8 cellular contexts compared by ENCODE assay signal in the genomic region with DNA sequence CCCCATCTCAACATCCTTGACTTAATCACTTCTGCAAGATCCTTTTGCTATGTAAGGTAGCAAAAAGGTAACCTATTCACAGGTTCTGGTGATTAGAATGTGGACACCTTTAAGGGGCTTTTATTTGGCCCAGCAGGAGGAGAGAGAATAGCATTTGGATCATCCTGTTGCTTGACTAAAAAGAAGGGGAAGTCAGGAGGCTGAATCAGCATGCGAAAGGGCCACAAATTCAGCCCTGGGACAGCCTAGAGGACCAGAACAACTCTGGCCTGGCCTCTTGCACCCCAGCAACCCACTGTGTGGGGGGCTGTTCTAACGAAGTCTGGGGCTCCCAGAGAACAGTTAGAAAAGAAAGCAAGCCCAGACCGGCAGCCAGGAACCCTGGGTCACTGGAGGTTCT. TPM values are rescaled to one million over a fixed set of nuclear protein-coding genes. Genes with fewer than 3 reads are reported as not detected.
DNase-seq lines count a peak whose midpoint lies in the region; ATAC-seq and TF ChIP-seq lines count a peak whose summit lies in the region.

No MANE protein-coding gene starts in this region.

- no peaks in the 10 kb centered on the region for H3K9me3 Mint-ChIP-seq in GM23338

- CTCF ChIA-PET in PC-9 (lab: Charles Lee) = no interaction called here

- intact Hi-C loops in PC-9 (cut with micrococcal nuclease; ENCODE audit: unreplicated experiment) = loop anchor here (2.0 to 10.0 kb wide), 3 partner anchors 19 to 677 kb away; no protein-coding TSS in a partner anchor

- H3K4me2 ChIP-seq in GM23338 (peak overlapping the region; percentile 44), PC-9 (peak overlapping the region; percentile 54; the same call in 1 of the 2 replicates), fibroblast of lung (ENCODE audit: extremely low read depth, insufficient read depth, low read length) (no peak overlapping the region)

- H3K27ac ChIP-seq in GM23338 (ENCODE audit: low read depth) (peak overlapping the region; percentile 97), PC-9 (peak overlapping the region; percentile 84), fibroblast of lung (ENCODE audit: insufficient read depth, low read length) (peak overlapping the region; percentile 95), skeletal muscle tissue (ENCODE audit: low read depth, low read length) (peak overlapping the region; percentile 69)

- TF ChIP-seq CTCF in GM23338 (conservative IDR thresholded peaks at IDR 0.05; ENCODE audit: low read depth in 2 of 2) (no peak), PC-9 (conservative IDR thresholded peaks at IDR 0.05) (no peak), fibroblast of lung (conservative IDR thresholded peaks at IDR 0.05 in 1 of 2, IDR thresholded peaks at IDR 0.05 in 1 of 2; ENCODE audit: low read depth in 1 of 2, low read length in 2 of 2) (no peak)

- H3K27me3 ChIP-seq in GM23338 (ENCODE audit: insufficient read depth) (no peaks in the 10 kb centered on the region), PC-9 (ENCODE audit: insufficient read depth, low read depth) (no peaks in the 10 kb centered on the region), fibroblast of lung (ENCODE audit: control insufficient read depth, insufficient read depth, low read length) (no peaks in the 10 kb centered on the region), skeletal muscle tissue (ENCODE audit: control insufficient read depth in 3 of 3, insufficient read depth in 3 of 3, low read length in 3 of 3) (no peaks in the 10 kb centered on the region)

- POLR2A ChIA-PET in PC-9 (lab: Charles Lee; ENCODE audit: unreplicated experiment) = interaction anchor here (0.7 kb wide), 1 partner anchor 78 kb away, joined by 4 read pairs; the partner anchor contains the start of gene TOM1

- H3K9ac ChIP-seq in fibroblast of lung (ENCODE audit: insufficient read depth, low read length) (no peak overlapping the region), skeletal muscle tissue (ENCODE audit: low read depth in 1 of 3, low read length in 3 of 3) (no peak overlapping the region)

- no TSS peak for BruUV-seq in PC-9 (replicated peaks; lab: Mats Ljungman, UMichigan)

- H3K27me3 Mint-ChIP-seq in GM23338 (ENCODE audit: insufficient read depth, low read depth, poor library complexity) = peaks cover 34% of the 10 kb centered on the region

- H2AFZ ChIP-seq in GM23338 = 0 out of 2 replicates have a peak overlapping the region, but pooled peaks have one; percentile 14
- no peak overlapping the region for H2AFZ ChIP-seq in PC-9
- H2AFZ ChIP-seq in fibroblast of lung (ENCODE audit: low read length) = no peak overlapping the region

- H3K4me3 Mint-ChIP-seq in GM23338 = peak overlapping the region; percentile 21

- peaks cover 41% of the 10 kb centered on the region for H3F3A ChIP-seq in GM23338 (replicated peaks; ENCODE audit: low read depth)
- H3F3A ChIP-seq in PC-9 (ENCODE audit: insufficient read depth, low read depth) = peaks cover 51% of the 10 kb centered on the region

- peaks cover under 1% of the 10 kb centered on the region; the same call in 1 of the 3 replicates for H3K36me3 Mint-ChIP-seq in GM23338 (ENCODE audit: low read depth)

- ATAC-seq in GM23338 (peak; percentile 27), HG03378 (IDR thresholded peaks at IDR 0.05; ENCODE audit: unreplicated experiment) (no peak)

- peaks cover 74% of the 10 kb centered on the region for H3K4me1 ChIP-seq in GM23338 (ENCODE audit: insufficient read depth)
- H3K4me1 ChIP-seq in PC-9 (replicated peaks; ENCODE audit: insufficient read depth) = peaks cover 77% of the 10 kb centered on the region
- peaks cover 16% of the 10 kb centered on the region for H3K4me1 ChIP-seq in fibroblast of lung (ENCODE audit: control insufficient read depth, extremely low read depth, insufficient read depth, low read length)
- peaks cover 34 to 48% (median 36%) of the 10 kb centered on the region in 3 donors for H3K4me1 ChIP-seq in skeletal muscle tissue (ENCODE audit: control insufficient read depth in 3 of 3, insufficient read depth in 3 of 3, low read length in 3 of 3)

- H3K4me3 ChIP-seq in GM23338 (no peak overlapping the region; the same call in 1 of the 2 replicates), PC-9 (no peak overlapping the region), fibroblast of lung (replicated peaks in 1 of 4; ENCODE audit: control extremely low read depth in 1 of 4, insufficient read depth in 1 of 4, low read depth in 3 of 4, low read length in 4 of 4) (no peak overlapping the region), skeletal muscle tissue (ENCODE audit: low read length in 3 of 3) (no peak overlapping the region)

- no peaks in the 10 kb centered on the region for H3K9me2 ChIP-seq in GM23338 (ENCODE audit: insufficient read depth)
- no peaks in the 10 kb centered on the region for H3K9me2 ChIP-seq in PC-9 (ENCODE audit: insufficient read depth)

- H4K20me1 ChIP-seq in GM23338 (replicated peaks; ENCODE audit: insufficient read depth) (no peaks in the 10 kb centered on the region), PC-9 (ENCODE audit: insufficient read depth) (no peaks in the 10 kb centered on the region), fibroblast of lung (ENCODE audit: control insufficient read depth, extremely low read depth, insufficient read depth, low read length) (no peaks in the 10 kb centered on the region)

- H3K9me3 ChIP-seq in PC-9 (ENCODE audit: insufficient read depth, low read depth) = no peaks in the 10 kb centered on the region
- no peaks in the 10 kb centered on the region for H3K9me3 ChIP-seq in fibroblast of lung (ENCODE audit: control insufficient read depth, insufficient read depth, low read depth, low read length)
- H3K9me3 ChIP-seq in skeletal muscle tissue (ENCODE audit: control insufficient read depth in 3 of 3, low read length in 3 of 3) = no peaks in the 10 kb centered on the region

- DNase-seq in GM23338 (ENCODE audit: low spot score) (peak; percentile 71), PC-9 (no peak), fibroblast of lung (ENCODE audit: low read depth in 2 of 2) (no peak), hippocampal formation (lab: John Stamatoyannopoulos, UW) (no peak), NCI-H1930 (lab: John Stamatoyannopoulos, UW) (no peak), HUDEP-2 (lab: John Stamatoyannopoulos, UW; ENCODE audit: unreplicated experiment in 76 of 76) (no peak)

- H3K36me3 ChIP-seq in GM23338 (ENCODE audit: insufficient read depth) = no peaks in the 10 kb centered on the region
- H3K36me3 ChIP-seq in PC-9 (ENCODE audit: low read depth) = no peaks in the 10 kb centered on the region
- no peaks in the 10 kb centered on the region for H3K36me3 ChIP-seq in fibroblast of lung (ENCODE audit: control insufficient read depth, insufficient read depth, low read length)
- peaks cover 0 to under 1% (median 0%) of the 10 kb centered on the region in 3 donors for H3K36me3 ChIP-seq in skeletal muscle tissue (ENCODE audit: control insufficient read depth in 3 of 3, insufficient read depth in 3 of 3, low read length in 3 of 3)

- peak overlapping the region; percentile 100 for H3K27ac Mint-ChIP-seq in GM23338

- H3K79me2 ChIP-seq in GM23338 (replicated peaks; ENCODE audit: insufficient read depth) = peaks cover 11% of the 10 kb centered on the region
- H3K79me2 ChIP-seq in PC-9 (ENCODE audit: low read depth) = 0 out of 2 replicates have a peak, but pooled peaks cover 4% of the 10 kb centered on the region
- H3K79me2 ChIP-seq in fibroblast of lung (ENCODE audit: control insufficient read depth, insufficient read depth, low read length) = peaks cover 9% of the 10 kb centered on the region

- peaks cover 64% of the 10 kb centered on the region for H3K4me1 Mint-ChIP-seq in GM23338

TF ChIP-seq in GM23338, 12 proteins besides CTCF, POLR2A, EP300 and RAD21 (continues in another document):
- TF ChIP-seq NANOG (IDR thresholded peaks at IDR 0.05; ENCODE audit: borderline replicate concordance) = peak; percentile 27; the same call in 1 of the 2 replicates
- no peak for TF ChIP-seq JUNB (IDR thresholded peaks at IDR 0.05; ENCODE audit: unreplicated experiment)

RNA-seq across cellular contexts. Expression of gene HMOX1, which starts 3.2 kb away (rescaled TPM):
- 19.3 and 22.6 TPM in 2 replicates for total RNA-seq in GM23338 (2014; rRNA removed; shearing (Covaris generic))
- polyA plus RNA-seq in GM23338 (2016; fragmentation: Nextera tagmentation; extraction: Ambion mirVana) (10.9 and 12.1 TPM in 2 replicates), fibroblast of lung (58.9 and 116 TPM in 2 replicates)
- total RNA-seq in PC-9 (2021) (18.4 and 23.7 TPM in 2 replicates), fibroblast of lung (137 and 243 TPM in 2 replicates), skeletal muscle tissue (14.6 TPM)
- polyA plus RNA-seq in fibroblast of lung (2012) = 68.7 and 141 TPM in 2 replicates
- polyA minus RNA-seq in fibroblast of lung (ENCODE audit: low replicate concordance) = 70.0 and 157 TPM in 2 replicates

RNA-seq across cellular contexts. Expression of gene MCM5, which starts 22.2 kb away (rescaled TPM):
- total RNA-seq in GM23338 (2014; rRNA removed; shearing (Covaris generic)) = 287 and 325 TPM in 2 replicates
- 282 and 288 TPM in 2 replicates for polyA plus RNA-seq in GM23338 (2016; fragmentation: Nextera tagmentation; extraction: Ambion mirVana)
- 71.7 and 115 TPM in 2 replicates for total RNA-seq in PC-9 (2021)
- 7.2 and 13.4 TPM in 2 replicates for total RNA-seq in fibroblast of lung
- polyA plus RNA-seq in fibroblast of lung = 21.7 and 73.4 TPM in 2 replicates
- 29.6 and 103 TPM in 2 replicates for polyA plus RNA-seq in fibroblast of lung (2012)
- polyA minus RNA-seq in fibroblast of lung (ENCODE audit: low replicate concordance) = 41.2 and 95.1 TPM in 2 replicates
- 25.1 TPM for total RNA-seq in skeletal muscle tissue
